Comparison of ENCODE assay signal across 12 cellular contexts in the genomic region with DNA sequence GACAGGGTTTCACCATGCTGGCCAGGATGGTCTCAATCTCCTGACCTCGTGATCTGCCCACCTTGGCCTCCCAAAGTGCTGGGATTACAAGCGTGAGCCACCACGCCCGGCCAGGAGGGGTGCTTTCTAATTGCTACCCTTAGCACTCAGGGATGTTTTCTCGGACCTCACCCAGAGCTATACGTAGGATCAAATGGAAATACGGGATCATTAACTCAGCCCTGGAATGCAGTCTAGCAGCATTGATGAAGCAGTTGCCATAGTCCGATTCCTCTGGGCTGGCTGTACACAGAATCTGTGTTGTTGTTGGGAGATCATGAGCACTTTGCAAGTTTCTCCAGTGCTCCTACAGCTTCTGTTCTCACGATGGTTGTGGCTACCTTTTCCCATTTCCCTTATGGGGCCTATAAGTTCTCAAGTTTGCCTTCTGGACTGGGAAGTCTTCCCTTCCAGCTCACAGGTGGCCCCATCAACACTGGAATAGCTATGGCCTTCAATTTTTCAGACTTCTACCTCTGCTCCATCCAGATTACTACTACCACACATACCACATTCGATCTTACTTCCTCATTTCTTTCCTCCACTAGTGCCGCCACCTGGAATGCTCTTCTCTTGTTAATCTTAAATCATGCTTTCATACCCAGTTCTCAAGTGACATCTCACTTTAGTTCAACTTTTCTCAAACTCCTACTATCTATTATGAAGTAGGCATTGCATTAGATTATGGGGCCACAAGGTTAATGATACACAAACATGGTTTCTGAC. TPM values are rescaled to one million over a fixed set of nuclear protein-coding genes. Genes with fewer than 3 reads are reported as not detected.
DNase-seq lines count a peak whose midpoint lies in the region; ATAC-seq, FAIRE-seq and TF ChIP-seq lines count a peak whose summit lies in the region.
"Had no signal": no experiment of that assay in that cellular context is flagged by ENCODE, and none has a peak within 500 bp of the region (broad histone marks: within the 10 kb centered on the region; RNA-seq: fewer than 3 reads in every experiment).

No MANE protein-coding gene starts in this region.

- DNase-seq in GM12892 (ENCODE audit: insufficient read length), result no peak
- peak; percentile 97 for DNase-seq in OCI-M1 (lab: John Stamatoyannopoulos, UW)
- no peak for DNase-seq in dermis blood vessel endothelial cell
- no peak for DNase-seq in BE2C
- DNase-seq in upper lobe of right lung, result no peak
- DNase-seq: AML-193, erythroblast, NCI-H2029 treated with DMSO at 0.1 percent for 48 hours had no signal

- H3K27ac Mint-ChIP-seq in activated T-helper 17 cell treated with anti-CD3 and anti-CD28 coated beads, Interleukin-2, amount 50 U/mL, for 72 hours, result no peak overlapping the region
- H3K27ac Mint-ChIP-seq: activated naive CD8-positive, alpha-beta T cell had no signal

- H3K9me3 ChIP-seq in BE2C (no peaks in the 10 kb centered on the region), upper lobe of right lung (no peaks in the 10 kb centered on the region)

- intact Hi-C loops in upper lobe of right lung (cut with DNase I), result no loop called here

- TF ChIP-seq CTCF in BE2C (IDR thresholded peaks at IDR 0.05; ENCODE audit: low read depth, low read length) (no peak), upper lobe of right lung (IDR thresholded peaks at IDR 0.05) (no peak)

- ATAC-seq in GM21367 (IDR thresholded peaks at IDR 0.05; ENCODE audit: unreplicated experiment) (peak; percentile 93), HG03097 (IDR thresholded peaks at IDR 0.05; ENCODE audit: low FRiP score, unreplicated experiment) (peak; percentile 91), upper lobe of right lung (no peak)
- ATAC-seq in activated T-helper 17 cell treated with anti-CD3 and anti-CD28 coated beads, Interleukin-2, amount 50 U/mL, for 72 hours (replicated peaks), result no peak

- H3K4me3 ChIP-seq in BE2C (ENCODE audit: low read depth, low read length), result no peak overlapping the region
- no peak overlapping the region for H3K4me3 ChIP-seq in upper lobe of right lung

- H3K4me1 ChIP-seq in BE2C, result peaks cover 3% of the 10 kb centered on the region
- H3K4me1 ChIP-seq in upper lobe of right lung, result no peaks in the 10 kb centered on the region

- no peak for TF ChIP-seq POLR2A in GM12892 (IDR thresholded peaks at IDR 0.05; ENCODE audit: low read depth, low read length)

- no peak overlapping the region for H3K27ac ChIP-seq in upper lobe of right lung

- FAIRE-seq in GM12892 (lab: Jason Lieb, UNC), result peak; percentile 46

- no peaks in the 10 kb centered on the region for H3K36me3 ChIP-seq in BE2C
- H3K36me3 ChIP-seq in upper lobe of right lung, result no peaks in the 10 kb centered on the region

- H3K27me3 ChIP-seq in BE2C, result no peaks in the 10 kb centered on the region
- H3K27me3 ChIP-seq in upper lobe of right lung, result no peaks in the 10 kb centered on the region

- no peaks in the 10 kb centered on the region for H3K36me3 Mint-ChIP-seq in activated T-helper 17 cell treated with anti-CD3 and anti-CD28 coated beads, Interleukin-2, amount 50 U/mL, for 72 hours (ENCODE audit: low read depth)
- H3K36me3 Mint-ChIP-seq: activated naive CD8-positive, alpha-beta T cell had no signal

- no peaks in the 10 kb centered on the region for H3K9me3 Mint-ChIP-seq in activated T-helper 17 cell treated with anti-CD3 and anti-CD28 coated beads, Interleukin-2, amount 50 U/mL, for 72 hours

- no peaks in the 10 kb centered on the region for H3K27me3 Mint-ChIP-seq in activated T-helper 17 cell treated with anti-CD3 and anti-CD28 coated beads, Interleukin-2, amount 50 U/mL, for 72 hours
- H3K27me3 Mint-ChIP-seq: activated naive CD8-positive, alpha-beta T cell had no signal

- no peaks in the 10 kb centered on the region for H3K4me1 Mint-ChIP-seq in activated T-helper 17 cell treated with anti-CD3 and anti-CD28 coated beads, Interleukin-2, amount 50 U/mL, for 72 hours

- H3K4me3 Mint-ChIP-seq in activated T-helper 17 cell treated with anti-CD3 and anti-CD28 coated beads, Interleukin-2, amount 50 U/mL, for 72 hours, result no peak overlapping the region
- H3K4me3 Mint-ChIP-seq: activated naive CD8-positive, alpha-beta T cell had no signal

RNA-seq across cellular contexts. Expression of a gene that starts 16.1 kb away (rescaled TPM):
- polyA plus RNA-seq in GM12892 (2012; ENCODE audit: missing spikeins), result 42.9 TPM
- total RNA-seq in activated T-helper 17 cell treated with anti-CD3 and anti-CD28 coated beads, Interleukin-2, amount 50 U/mL, for 72 hours, result 10 to 100 TPM; 50.1 to 84.8 TPM
- total RNA-seq in dermis blood vessel endothelial cell (43.7 and 44.4 TPM in 2 replicates), upper lobe of right lung (54.5 TPM)
- polyA plus RNA-seq in BE2C (2012; ENCODE audit: insufficient read depth, insufficient read length, low read depth), result 78.5 TPM

RNA-seq across cellular contexts. Expression of a gene that starts 52.6 kb away (rescaled TPM):
- 2.5 TPM for polyA plus RNA-seq in GM12892 (2012; ENCODE audit: missing spikeins)
- 1 to 10 TPM; 2.2 to 2.3 TPM for total RNA-seq in activated T-helper 17 cell treated with anti-CD3 and anti-CD28 coated beads, Interleukin-2, amount 50 U/mL, for 72 hours
- total RNA-seq in dermis blood vessel endothelial cell (2.3 and 3.9 TPM in 2 replicates), upper lobe of right lung (13.0 TPM)
- 2.2 TPM for polyA plus RNA-seq in BE2C (2012; ENCODE audit: insufficient read depth, insufficient read length, low read depth)

Comparison
In these comparisons a context has a peak if more than half of its experiments do, and no peak if none do; other contexts are left out.
1. ATAC-seq: peak in GM21367 (single experiment) and HG03097 (single experiment); none in activated T-helper 17 cell treated with anti-CD3 and anti-CD28 coated beads, Interleukin-2, amount 50 U/mL, for 72 hours (single experiment) and upper lobe of right lung (single experiment).